In the genomic region with DNA sequence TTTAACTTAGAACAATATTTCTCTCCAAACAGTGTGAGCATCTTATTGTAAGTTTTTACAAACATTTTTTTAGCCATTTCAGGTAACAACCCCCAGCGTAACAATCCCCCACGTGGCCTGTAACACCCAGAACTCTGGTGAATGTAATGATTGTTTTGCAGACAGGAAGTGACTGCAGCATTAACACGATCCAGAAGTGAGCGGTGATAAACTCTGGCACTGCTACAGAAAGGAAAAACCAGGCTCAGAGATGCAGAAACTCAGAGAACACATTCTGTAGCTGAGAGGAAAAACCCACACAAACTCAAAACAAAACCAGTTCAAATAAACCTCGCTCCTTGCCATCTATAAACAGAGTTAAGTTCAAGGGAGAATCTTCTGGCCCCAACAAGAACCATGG, we compare ENCODE assay signal across 24 cellular contexts.
DNase-seq lines count a peak whose midpoint lies in the region; ATAC-seq and TF ChIP-seq lines count a peak whose summit lies in the region.
"Had no signal": no experiment of that assay in that cellular context is flagged by ENCODE, and none has a peak within 500 bp of the region (broad histone marks: within the 10 kb centered on the region; RNA-seq: fewer than 3 reads in every experiment).

No MANE protein-coding gene starts in this region.

- peaks cover 7% of the 10 kb centered on the region for H3K9me3 Mint-ChIP-seq in WTC11
- peaks cover 4% of the 10 kb centered on the region for H3K9me3 Mint-ChIP-seq in progenitor cell of endocrine pancreas (ENCODE audit: low read depth)
- H3K9me3 Mint-ChIP-seq: activated T-cell treated with anti-CD3 and anti-CD28 coated beads, Interleukin-2, amount 50 U/mL, for 24 hours; natural killer cell had no signal

- intact Hi-C loops in left colon (cut with DNase I, micrococcal nuclease) (no loop called here), left lung (cut with DNase I) (no loop called here)

- H3K4me1 ChIP-seq in left lung, result no peaks in the 10 kb centered on the region
- H3K4me1 ChIP-seq: gastroesophageal sphincter had no signal

- H3K27me3 Mint-ChIP-seq in WTC11 (ENCODE audit: low read depth) (no peaks in the 10 kb centered on the region), progenitor cell of endocrine pancreas (no peaks in the 10 kb centered on the region)
- H3K27me3 Mint-ChIP-seq: activated T-cell treated with anti-CD3 and anti-CD28 coated beads, Interleukin-2, amount 50 U/mL, for 24 hours had no signal

- H3K9me3 ChIP-seq in left lung, result no peaks in the 10 kb centered on the region
- H3K9me3 ChIP-seq: gastroesophageal sphincter, testis had no signal

- POLR2A ChIA-PET in WTC11 (lab: Charles Lee), result no interaction called here

- peak; percentile 32 for DNase-seq in ELF-1 (ENCODE audit: low read depth, low spot score)
- no peak for DNase-seq in WTC11 (ENCODE audit: low spot score)
- no peak for DNase-seq in left colon
- DNase-seq in progenitor cell of endocrine pancreas (ENCODE audit: low spot score, unreplicated experiment), result no peak
- DNase-seq in left lung, result no peak
- DNase-seq in activated effector memory CD4-positive, alpha-beta T cell treated with anti-CD3 and anti-CD28 coated beads, Interleukin-2, amount 50 U/mL, for 16 hours, result no peak
- DNase-seq in retina, result no peak
- DNase-seq: activated CD4-positive, CD25-positive, alpha-beta regulatory T cell treated with anti-CD3 and anti-CD28 coated beads, Interleukin-2, amount 50 U/mL, for 72 hours; activated CD8-positive, alpha-beta memory T cell treated with anti-CD3 and anti-CD28 coated beads for 24 hours; activated naive CD4-positive, alpha-beta T cell treated with anti-CD3 and anti-CD28 coated beads for 36 hours; activated T-cell treated with anti-CD3 and anti-CD28 coated beads, Interleukin-2, amount 50 U/mL, for 24 hours; DMS153; GDM1; KG1; kidney; natural killer cell; NCI-H524; small intestine; stimulated activated naive B cell treated with anti-CD40 and anti-IgM and Interleukin-4, amounts not matched to agents 10 μg/mL and 1 μg/mL and 100 μg/mL, for 72 hours; T-helper 9 cell; testis had no signal

- TF ChIP-seq CTCF in WTC11 (IDR thresholded peaks at IDR 0.05) (no peak), progenitor cell of endocrine pancreas (IDR thresholded peaks at IDR 0.05; ENCODE audit: unreplicated experiment) (no peak), left lung (IDR thresholded peaks at IDR 0.05) (no peak)

- H3K4me1 Mint-ChIP-seq in WTC11, result peaks cover 32% of the 10 kb centered on the region
- H3K4me1 Mint-ChIP-seq in progenitor cell of endocrine pancreas (ENCODE audit: low read depth), result peaks cover 51% of the 10 kb centered on the region
- H3K4me1 Mint-ChIP-seq: CD14-positive monocyte; natural killer cell; stimulated activated naive B cell treated with anti-CD40 and anti-IgM and Interleukin-4, amounts not matched to agents 10 μg/mL and 1 μg/mL and 100 μg/mL, for 72 hours had no signal

- CTCF ChIA-PET in WTC11 (lab: Charles Lee), result no interaction called here

- H3K36me3 Mint-ChIP-seq in WTC11 (peaks cover 6% of the 10 kb centered on the region; the same call in 1 of the 2 replicates), progenitor cell of endocrine pancreas (ENCODE audit: insufficient read depth) (peaks cover 3% of the 10 kb centered on the region)
- H3K36me3 Mint-ChIP-seq: CD14-positive monocyte; natural killer cell; stimulated activated naive B cell treated with anti-CD40 and anti-IgM and Interleukin-4, amounts not matched to agents 10 μg/mL and 1 μg/mL and 100 μg/mL, for 72 hours had no signal

- no peak overlapping the region for H3K4me3 ChIP-seq in left lung
- H3K4me3 ChIP-seq: gastroesophageal sphincter, testis had no signal

- no peak overlapping the region for H3K27ac ChIP-seq in left lung
- H3K27ac ChIP-seq: gastroesophageal sphincter, testis had no signal

- H3K27ac Mint-ChIP-seq in WTC11 (0 out of 2 replicates have a peak overlapping the region, but pooled peaks have one; percentile 29), progenitor cell of endocrine pancreas (peak overlapping the region; percentile 88)
- H3K27ac Mint-ChIP-seq: activated naive CD4-positive, alpha-beta T cell treated with anti-CD3 and anti-CD28 coated beads for 36 hours; activated T-cell treated with anti-CD3 and anti-CD28 coated beads, Interleukin-2, amount 50 U/mL, for 24 hours; CD14-positive monocyte; natural killer cell; stimulated activated naive B cell treated with anti-CD40 and anti-IgM and Interleukin-4, amounts not matched to agents 10 μg/mL and 1 μg/mL and 100 μg/mL, for 72 hours had no signal

- no peaks in the 10 kb centered on the region for H3K27me3 ChIP-seq in left lung
- H3K27me3 ChIP-seq: gastroesophageal sphincter, testis had no signal

- ATAC-seq in WTC11 (no peak), left colon (peak; percentile 68), left lung (no peak), GM18502 (IDR thresholded peaks at IDR 0.05; ENCODE audit: poor library complexity, unreplicated experiment) (no peak)
- ATAC-seq: gastroesophageal sphincter; natural killer cell; stimulated activated naive B cell treated with anti-CD40 and anti-IgM and Interleukin-4, amounts not matched to agents 10 μg/mL and 1 μg/mL and 100 μg/mL, for 72 hours had no signal

- H3K4me3 Mint-ChIP-seq in WTC11 (no peak overlapping the region), progenitor cell of endocrine pancreas (ENCODE audit: low read depth) (no peak overlapping the region)
- H3K4me3 Mint-ChIP-seq: activated naive CD4-positive, alpha-beta T cell treated with anti-CD3 and anti-CD28 coated beads for 36 hours; activated T-cell treated with anti-CD3 and anti-CD28 coated beads, Interleukin-2, amount 50 U/mL, for 24 hours; CD14-positive monocyte; natural killer cell; stimulated activated naive B cell treated with anti-CD40 and anti-IgM and Interleukin-4, amounts not matched to agents 10 μg/mL and 1 μg/mL and 100 μg/mL, for 72 hours had no signal

- H3K36me3 ChIP-seq in left lung, result no peaks in the 10 kb centered on the region
- H3K36me3 ChIP-seq: gastroesophageal sphincter had no signal

TF ChIP-seq in WTC11, 78 proteins besides CTCF, POLR2A, EP300 and RAD21 (continues in another document):
- TF ChIP-seq FOXK1 (CRISPR knock-in tag; IDR thresholded peaks at IDR 0.05) (no peak), TP53 (CRISPR knock-in tag; IDR thresholded peaks at IDR 0.05) (no peak), ZNF532 (CRISPR knock-in tag; IDR thresholded peaks at IDR 0.05; ENCODE audit: borderline replicate concordance) (no peak), FOXJ3 (CRISPR knock-in tag; IDR thresholded peaks at IDR 0.05; ENCODE audit: borderline replicate concordance) (no peak), IRF2 (CRISPR knock-in tag; IDR thresholded peaks at IDR 0.05; ENCODE audit: borderline replicate concordance, low read depth) (no peak)
- TF ChIP-seq, protein P1, sequence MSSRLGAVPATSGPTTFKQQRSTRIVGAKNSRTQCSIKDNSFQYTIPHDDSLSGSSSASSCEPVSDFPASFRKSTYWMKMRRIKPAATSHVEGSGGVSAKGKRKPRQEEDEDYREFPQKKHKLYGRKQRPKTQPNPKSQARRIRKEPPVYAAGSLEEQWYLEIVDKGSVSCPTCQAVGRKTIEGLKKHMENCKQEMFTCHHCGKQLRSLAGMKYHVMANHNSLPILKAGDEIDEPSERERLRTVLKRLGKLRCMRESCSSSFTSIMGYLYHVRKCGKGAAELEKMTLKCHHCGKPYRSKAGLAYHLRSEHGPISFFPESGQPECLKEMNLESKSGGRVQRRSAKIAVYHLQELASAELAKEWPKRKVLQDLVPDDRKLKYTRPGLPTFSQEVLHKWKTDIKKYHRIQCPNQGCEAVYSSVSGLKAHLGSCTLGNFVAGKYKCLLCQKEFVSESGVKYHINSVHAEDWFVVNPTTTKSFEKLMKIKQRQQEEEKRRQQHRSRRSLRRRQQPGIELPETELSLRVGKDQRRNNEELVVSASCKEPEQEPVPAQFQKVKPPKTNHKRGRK (CRISPR knock-in tag; IDR thresholded peaks at IDR 0.05; ENCODE audit: borderline replicate concordance), result no peak
- TF ChIP-seq, protein P2, sequence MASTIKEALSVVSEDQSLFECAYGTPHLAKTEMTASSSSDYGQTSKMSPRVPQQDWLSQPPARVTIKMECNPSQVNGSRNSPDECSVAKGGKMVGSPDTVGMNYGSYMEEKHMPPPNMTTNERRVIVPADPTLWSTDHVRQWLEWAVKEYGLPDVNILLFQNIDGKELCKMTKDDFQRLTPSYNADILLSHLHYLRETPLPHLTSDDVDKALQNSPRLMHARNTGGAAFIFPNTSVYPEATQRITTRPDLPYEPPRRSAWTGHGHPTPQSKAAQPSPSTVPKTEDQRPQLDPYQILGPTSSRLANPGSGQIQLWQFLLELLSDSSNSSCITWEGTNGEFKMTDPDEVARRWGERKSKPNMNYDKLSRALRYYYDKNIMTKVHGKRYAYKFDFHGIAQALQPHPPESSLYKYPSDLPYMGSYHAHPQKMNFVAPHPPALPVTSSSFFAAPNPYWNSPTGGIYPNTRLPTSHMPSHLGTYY (CRISPR knock-in tag; IDR thresholded peaks at IDR 0.05), result no peak
